Comparison of ENCODE assay signal across 1 cellular context in genomic region chr7:6272481-6273323, GRCh38.
TF ChIP-seq lines count a peak whose summit lies in the region.

TSS of gene CYTH3 (minus strand) at chr7:6272624. CDS start at chr7:6272507, 117 bp downstream.

TF ChIP-seq in HepG2, 621 proteins besides CTCF, POLR2A, EP300 and RAD21 (continued from another document and continues in another):
- TF ChIP-seq ZNF512 (CRISPR knock-in tag; IDR thresholded peaks at IDR 0.05) = no peak
- 0 out of 2 replicates have a peak, but pooled peaks have one; percentile 24 for TF ChIP-seq TAF1 (CRISPR knock-in tag; IDR thresholded peaks at IDR 0.05)
- no peak for TF ChIP-seq ZKSCAN8 (CRISPR knock-in tag; IDR thresholded peaks at IDR 0.05; ENCODE audit: borderline replicate concordance)
- TF ChIP-seq CEBPZ (IDR thresholded peaks at IDR 0.05; ENCODE audit: low read length) = no peak
- TF ChIP-seq ATF3 (CRISPR knock-in tag; IDR thresholded peaks at IDR 0.05) = no peak
- TF ChIP-seq ZNF790 (CRISPR knock-in tag; IDR thresholded peaks at IDR 0.05; ENCODE audit: borderline replicate concordance) = 0 out of 2 replicates have a peak, but pooled peaks have one; percentile 29
- peak; percentile 59; the same call in 1 of the 2 replicates for TF ChIP-seq RNF2 (conservative IDR thresholded peaks at IDR 0.05; ENCODE audit: low read depth)
- peak; percentile 78 for TF ChIP-seq SP4 (CRISPR knock-in tag; IDR thresholded peaks at IDR 0.05)
- TF ChIP-seq ZNF552 (CRISPR knock-in tag; IDR thresholded peaks at IDR 0.05; ENCODE audit: borderline replicate concordance) = no peak
- TF ChIP-seq NFIC (IDR thresholded peaks at IDR 0.05; ENCODE audit: low read length) = no peak
- TF ChIP-seq NFAT5 (CRISPR knock-in tag; IDR thresholded peaks at IDR 0.05) = no peak
- no peak for TF ChIP-seq ZNF883 (CRISPR knock-in tag; IDR thresholded peaks at IDR 0.05; ENCODE audit: not compliant biosample characterization)
- 0 out of 2 replicates have a peak, but pooled peaks have one; percentile 47 for TF ChIP-seq TSC22D2 (CRISPR knock-in tag; IDR thresholded peaks at IDR 0.05; ENCODE audit: borderline replicate concordance)
- TF ChIP-seq ZNF256 (CRISPR knock-in tag; conservative IDR thresholded peaks at IDR 0.05) = 0 out of 2 replicates have a peak, but pooled peaks have one; percentile 51
- no peak for TF ChIP-seq SOX6 (IDR thresholded peaks at IDR 0.05)
- 0 out of 2 replicates have a peak, but pooled peaks have one; percentile 30 for TF ChIP-seq SOX6 (CRISPR knock-in tag; IDR thresholded peaks at IDR 0.05)
- 0 out of 2 replicates have a peak, but pooled peaks have one; percentile 34 for TF ChIP-seq HINFP (CRISPR knock-in tag; IDR thresholded peaks at IDR 0.05; ENCODE audit: low read depth)
- peak; percentile 35 for TF ChIP-seq POLR2AphosphoS5 (IDR thresholded peaks at IDR 0.05; ENCODE audit: low read depth, low read length)
- TF ChIP-seq ZNF20 (CRISPR knock-in tag; IDR thresholded peaks at IDR 0.05) = no peak
- no peak for TF ChIP-seq IRF1 (CRISPR knock-in tag; IDR thresholded peaks at IDR 0.05; ENCODE audit: low read depth)
- TF ChIP-seq NRL (CRISPR knock-in tag; IDR thresholded peaks at IDR 0.05; ENCODE audit: borderline replicate concordance) = peak; percentile 80; the same call in 1 of the 2 replicates
- TF ChIP-seq JDP2 (CRISPR knock-in tag; IDR thresholded peaks at IDR 0.05; ENCODE audit: borderline replicate concordance) = no peak
- TF ChIP-seq ZNF431 (CRISPR knock-in tag; IDR thresholded peaks at IDR 0.05; ENCODE audit: borderline replicate concordance, low read depth) = 0 out of 2 replicates have a peak, but pooled peaks have one; percentile 23
- no peak for TF ChIP-seq ZNF367 (CRISPR knock-in tag; IDR thresholded peaks at IDR 0.05; ENCODE audit: borderline replicate concordance)
- TF ChIP-seq TOE1 (CRISPR knock-in tag; IDR thresholded peaks at IDR 0.05) = no peak
- peak; percentile 44; the same call in 1 of the 2 replicates for TF ChIP-seq YEATS4 (CRISPR knock-in tag; IDR thresholded peaks at IDR 0.05; ENCODE audit: borderline replicate concordance)
- peak; percentile 43; the same call in 1 of the 2 replicates for TF ChIP-seq IRX3 (CRISPR knock-in tag; IDR thresholded peaks at IDR 0.05; ENCODE audit: borderline replicate concordance, low read depth)
- no peak for TF ChIP-seq ZNF264 (CRISPR knock-in tag; IDR thresholded peaks at IDR 0.05)
- no peak for TF ChIP-seq HBP1 (CRISPR knock-in tag; IDR thresholded peaks at IDR 0.05; ENCODE audit: low read depth)
- TF ChIP-seq ATF1 (CRISPR knock-in tag; IDR thresholded peaks at IDR 0.05) = no peak
- TF ChIP-seq MXI1 (IDR thresholded peaks at IDR 0.05; ENCODE audit: borderline replicate concordance, low read depth, low read length) = no peak; the same call in 2 of the 3 replicates
- TF ChIP-seq KDM2A (CRISPR knock-in tag; IDR thresholded peaks at IDR 0.05; ENCODE audit: borderline replicate concordance, low read depth) = peak; percentile 33; the same call in 1 of the 2 replicates
- 0 out of 2 replicates have a peak, but pooled peaks have one; percentile 29 for TF ChIP-seq ZNF350 (CRISPR knock-in tag; IDR thresholded peaks at IDR 0.05; ENCODE audit: borderline replicate concordance, low read depth)
- no peak for TF ChIP-seq ZKSCAN1 (IDR thresholded peaks at IDR 0.05; ENCODE audit: low read length)
- no peak for TF ChIP-seq ZSCAN29 (CRISPR knock-in tag; conservative IDR thresholded peaks at IDR 0.05)
- TF ChIP-seq ZNF616 (CRISPR knock-in tag; IDR thresholded peaks at IDR 0.05; ENCODE audit: low read depth) = no peak
- no peak for TF ChIP-seq MED13 (CRISPR knock-in tag; IDR thresholded peaks at IDR 0.05)
- TF ChIP-seq ZGPAT (CRISPR knock-in tag; IDR thresholded peaks at IDR 0.05) = 0 out of 2 replicates have a peak, but pooled peaks have one; percentile 39
- TF ChIP-seq ZNF724P (CRISPR knock-in tag; IDR thresholded peaks at IDR 0.05; ENCODE audit: borderline replicate concordance) = 0 out of 2 replicates have a peak, but pooled peaks have one; percentile 45
- TF ChIP-seq ZNF276 (CRISPR knock-in tag; IDR thresholded peaks at IDR 0.05; ENCODE audit: low read depth) = no peak
